1 cellular context compared by ENCODE assay signal in the genomic region with DNA sequence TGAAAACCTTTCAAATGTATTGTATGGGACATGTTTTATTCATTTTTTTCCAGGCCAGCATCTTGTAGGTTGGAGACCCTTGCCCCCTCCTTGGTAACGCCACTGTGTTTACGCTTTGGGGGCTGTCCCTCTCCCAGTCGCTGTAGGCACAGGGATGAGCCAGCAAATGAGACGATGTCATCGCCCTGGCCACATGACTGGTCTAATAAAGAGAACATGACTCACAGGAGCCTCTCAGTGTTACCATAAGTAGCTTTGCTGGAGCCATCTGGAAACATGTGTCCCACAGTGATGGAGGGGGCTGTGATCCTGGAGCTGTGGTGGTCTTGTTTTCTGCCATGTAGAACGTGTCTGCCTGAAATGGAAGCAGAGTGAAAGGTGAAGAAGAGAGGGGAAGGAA.
TF ChIP-seq lines count a peak whose summit lies in the region.

No MANE protein-coding gene starts in this region.

TF ChIP-seq in SK-N-SH treated with all-trans-retinoic acid at 6 μM for 48 hours, 23 proteins besides CTCF, POLR2A, EP300 and RAD21 (continued from another document):
- TF ChIP-seq ZNF70 (CRISPR knock-in tag; IDR thresholded peaks at IDR 0.05) (no peak), TOX (CRISPR knock-in tag; IDR thresholded peaks at IDR 0.05; ENCODE audit: borderline replicate concordance) (no peak), PPARA (CRISPR knock-in tag; IDR thresholded peaks at IDR 0.05; ENCODE audit: borderline replicate concordance) (no peak)
